In genomic region chr10:124422742-124423141, GRCh38 we compare ENCODE assay signal across 29 cellular contexts. TPM values are rescaled to one million over a fixed set of nuclear protein-coding genes. Genes with fewer than 3 reads are reported as not detected.
DNase-seq lines count a peak whose midpoint lies in the region; ATAC-seq, FAIRE-seq and TF ChIP-seq lines count a peak whose summit lies in the region.
"Had no signal": no experiment of that assay in that cellular context is flagged by ENCODE, and none has a peak within 500 bp of the region (broad histone marks: within the 10 kb centered on the region; RNA-seq: fewer than 3 reads in every experiment).

No MANE protein-coding gene starts in this region.

- no peak overlapping the region for H4K91ac ChIP-seq in IMR-90 (ENCODE audit: insufficient read depth, low read depth, low read length)
- H4K91ac ChIP-seq in H1 (replicated peaks; ENCODE audit: insufficient read length, low read length) = no peak overlapping the region

- H3K14ac ChIP-seq in IMR-90 (replicated peaks; ENCODE audit: low read depth, low read length) (no peak overlapping the region), H1 (ENCODE audit: insufficient read length) (no peak overlapping the region)

- in situ Hi-C loops in IMR-90 (cut with MboI; ENCODE audit: low sequenced_read_pairs) = no loop called here

- H3K23me2 ChIP-seq in H1 (ENCODE audit: low read depth, low read length) = peaks cover 6% of the 10 kb centered on the region; the same call in 1 of the 2 replicates

- H2BK5ac ChIP-seq in IMR-90 (ENCODE audit: low read depth, low read length, poor library complexity, severe bottlenecking) (no peak overlapping the region), H1 (ENCODE audit: low read depth, low read length) (0 out of 2 replicates have a peak overlapping the region, but pooled peaks have one; percentile 10)

- H3K36me3 ChIP-seq in IMR-90 (ENCODE audit: control insufficient read depth, insufficient read depth, low read length) = no peaks in the 10 kb centered on the region
- no peaks in the 10 kb centered on the region for H3K36me3 ChIP-seq in H1 (ENCODE audit: control insufficient read depth in 2 of 4, insufficient read depth in 4 of 4, low read length in 3 of 4)
- no peaks in the 10 kb centered on the region for H3K36me3 ChIP-seq in ovary
- H3K36me3 ChIP-seq in MG63 = no peaks in the 10 kb centered on the region
- H3K36me3 ChIP-seq: BE2C, BLaER1 had no signal

- H3K56ac ChIP-seq in IMR-90 (ENCODE audit: extremely low read depth, insufficient read depth, low read length) (no peak overlapping the region), H1 (replicated peaks; ENCODE audit: insufficient read length, low read depth, low read length) (no peak overlapping the region)

- no TSS peak for BruUV-seq in IMR-90 (replicated peaks; lab: Mats Ljungman, UMichigan)

- no peak overlapping the region for H3K18ac ChIP-seq in IMR-90 (ENCODE audit: low read depth, low read length)
- no peak overlapping the region for H3K18ac ChIP-seq in H1 (ENCODE audit: extremely low read depth, low read length)

- TF ChIP-seq CTCF in IMR-90 (conservative IDR thresholded peaks at IDR 0.05; ENCODE audit: low read depth, low read length) = no peak
- no peak for TF ChIP-seq CTCF in H1 (IDR thresholded peaks at IDR 0.05; ENCODE audit: control extremely low read depth in 1 of 3, insufficient read depth in 1 of 3, low read depth in 1 of 3, low read length in 3 of 3)
- TF ChIP-seq CTCF in ovary (IDR thresholded peaks at IDR 0.05) = no peak

- H3K79me1 ChIP-seq in IMR-90 (ENCODE audit: low read depth in 1 of 2, low read length in 2 of 2) (peaks cover 0 to 3% of the 10 kb centered on the region in 2 experiments; a peak in 1 of 4 replicates), H1 (ENCODE audit: low read depth, low read length) (no peaks in the 10 kb centered on the region)

- TF ChIP-seq RAD21 in IMR-90 (IDR thresholded peaks at IDR 0.05; ENCODE audit: low read length) (no peak), H1 (IDR thresholded peaks at IDR 0.05 in 1 of 2, conservative IDR thresholded peaks at IDR 0.05 in 1 of 2; ENCODE audit: low read depth in 2 of 2, low read length in 2 of 2) (no peak)

- H2AFZ ChIP-seq in IMR-90 (replicated peaks; ENCODE audit: low read length, poor library complexity) = peak overlapping the region; percentile 63
- no peak overlapping the region for H2AFZ ChIP-seq in H1 (ENCODE audit: low read length)

- no peak for TF ChIP-seq POLR2A in IMR-90 (IDR thresholded peaks at IDR 0.05; ENCODE audit: low read depth, low read length)
- TF ChIP-seq POLR2A in H1 (IDR thresholded peaks at IDR 0.05; ENCODE audit: control extremely low read depth in 1 of 2, low read depth in 2 of 2, low read length in 2 of 2) = no peak
- TF ChIP-seq POLR2A in ovary (IDR thresholded peaks at IDR 0.05) = no peak

- H2AK5ac ChIP-seq in IMR-90 (ENCODE audit: low read depth, low read length) (no peak overlapping the region), H1 (ENCODE audit: low read depth, low read length) (no peak overlapping the region)

- H3K9ac ChIP-seq in IMR-90 (ENCODE audit: low read depth, low read length) (no peak overlapping the region), H1 (replicated peaks in 1 of 4; ENCODE audit: extremely low read depth in 1 of 4, low read depth in 3 of 4, low read length in 3 of 4) (no peak overlapping the region)
- H3K9ac ChIP-seq: BLaER1 had no signal

- H3K4me2 ChIP-seq in IMR-90 (ENCODE audit: low read depth, low read length) (no peak overlapping the region), H1 (ENCODE audit: insufficient read depth in 1 of 2, low read depth in 2 of 2, low read length in 2 of 2) (no peak overlapping the region)
- H3K4me2 ChIP-seq: BLaER1 had no signal

- dilution Hi-C loops in IMR-90 (cut with HindIII; ENCODE audit: low sequenced_read_pairs, unreplicated experiment) = no loop called here

- H4K5ac ChIP-seq in IMR-90 (ENCODE audit: low read depth, low read length) (no peak overlapping the region), H1 (ENCODE audit: insufficient read length, low read depth, low read length) (no peak overlapping the region)

- POLR2A ChIA-PET in IMR-90 (lab: Charles Lee; ENCODE audit: unreplicated experiment) (no interaction called here), H1 (lab: Charles Lee; ENCODE audit: partially characterized antibody) (interaction anchor here (0.6 kb wide), 1 partner anchor 39 kb away, joined by 3 read pairs; the partner anchor contains the start of gene LHPP)

- CTCF ChIA-PET in IMR-90 (lab: Yijun Ruan, JAX) (interaction anchor here (0.6 kb wide), 1 partner anchor 13 kb away, joined by 3 read pairs; no protein-coding TSS in a partner anchor), H1 (lab: Charles Lee; ENCODE audit: partially characterized antibody) (interaction anchor here (1.0 to 1.6 kb wide), 3 partner anchors 10 to 164 kb away, joined by 3 read pairs; no protein-coding TSS in a partner anchor)

- DNase-seq in IMR-90 (no peak), H1 (ENCODE audit: low read depth in 1 of 2, low spot score in 2 of 2) (no peak), ovary (no peak), MG63 (no peak)
- DNase-seq in activated naive CD4-positive, alpha-beta T cell (lab: John Stamatoyannopoulos, UW) = no peak
- DNase-seq: 8988T; ACHN; BE2C; C1 segment of cervical spinal cord; CD4-positive, alpha-beta memory T cell; CD4-positive, CD25-positive, alpha-beta regulatory T cell; CD8-positive, alpha-beta memory T cell; COR-L47; DMS 273 treated with DMSO at 0.1 percent for 48 hours; DMS153; DMS53; DMS79; DND-41; EL; GDM1 had no signal

- WGBS in IMR-90 (ENCODE audit: extremely low coverage in 2 of 2, insufficient read length in 1 of 2), 2 experiments = 40% methylated on average over 2 of the region's 12 CpGs; no CpG with 5 or more reads in 1 of the 2 experiments
- WGBS in H1 (ENCODE audit: extremely low coverage in 1 of 2, insufficient coverage in 1 of 2, insufficient read length in 1 of 2, insufficient replicate concordance in 2 of 2, low coverage in 1 of 2, low lambda C conversion rate in 2 of 2, missing lambda C conversion rate in 1 of 2), 2 experiments = 90% methylated on average over 12 of the region's 12 CpGs; no CpG with 5 or more reads in 1 of the 2 experiments
- 86 to 87% (median 86%) methylated on average over 12 of the region's 12 CpGs for WGBS in ovary, 3 donors

- no peak overlapping the region for H4K8ac ChIP-seq in IMR-90 (ENCODE audit: low read depth in 2 of 2, low read length in 2 of 2)
- no peak overlapping the region for H4K8ac ChIP-seq in H1 (ENCODE audit: extremely low read depth, insufficient read depth, low read length)

- intact Hi-C loops in IMR-90 (cut with micrococcal nuclease) (no loop called here), ovary (cut with DNase I) (no loop called here)

- H2BK15ac ChIP-seq in IMR-90 (ENCODE audit: low read depth, low read length) (no peak overlapping the region), H1 (ENCODE audit: low read length) (no peak overlapping the region)

- H2BK20ac ChIP-seq in IMR-90 (ENCODE audit: low read depth, low read length) = no peak overlapping the region
- H2BK20ac ChIP-seq in H1 (ENCODE audit: low read length) = no peak overlapping the region

- H3K4me3 ChIP-seq in IMR-90 (ENCODE audit: insufficient read depth, low read depth, low read length) (no peak overlapping the region), H1 (ENCODE audit: extremely low read depth in 1 of 4, insufficient read depth in 2 of 4, low read depth in 3 of 4, low read length in 4 of 4) (no peak overlapping the region), ovary (no peak overlapping the region), MG63 (no peak overlapping the region)
- H3K4me3 ChIP-seq: BLaER1, GM12878 had no signal

- ATAC-seq in IMR-90 (ENCODE audit: low read depth) = no peak
- ATAC-seq: GM12878 had no signal

- H3K23ac ChIP-seq in IMR-90 (ENCODE audit: low read depth, low read length) (no peak overlapping the region), H1 (ENCODE audit: insufficient read length) (no peak overlapping the region)

- no peak for FAIRE-seq in H1 (lab: Jason Lieb, UNC)
- FAIRE-seq: A204.1, GM12878, GM12892, GM18507 had no signal

- H2BK120ac ChIP-seq in IMR-90 (ENCODE audit: low read depth, low read length) = no peak overlapping the region
- H2BK120ac ChIP-seq in H1 (replicated peaks; ENCODE audit: low read depth, low read length) = no peak overlapping the region

- H3K9me1 ChIP-seq in IMR-90 (ENCODE audit: insufficient read depth, low read length) = no peaks in the 10 kb centered on the region; the same call in 1 of the 2 replicates

- no peaks in the 10 kb centered on the region for H3K9me3 ChIP-seq in IMR-90 (ENCODE audit: control insufficient read depth, insufficient read depth, low read length)
- no peaks in the 10 kb centered on the region for H3K9me3 ChIP-seq in H1 (ENCODE audit: insufficient read depth in 2 of 2, low read depth in 1 of 2, low read length in 1 of 2)
- no peaks in the 10 kb centered on the region for H3K9me3 ChIP-seq in ovary
- no peaks in the 10 kb centered on the region for H3K9me3 ChIP-seq in MG63
- H3K9me3 ChIP-seq: BE2C, BLaER1 had no signal

- no peak overlapping the region for H3K4ac ChIP-seq in IMR-90 (ENCODE audit: low read depth, low read length)
- H3K4ac ChIP-seq in H1 (replicated peaks; ENCODE audit: insufficient read length, low read depth, low read length) = no peak overlapping the region

- H3K79me2 ChIP-seq in H1 (ENCODE audit: control insufficient read depth in 1 of 2, insufficient read depth in 2 of 2, low read length in 2 of 2) = peaks cover 0 to 1% of the 10 kb centered on the region in 2 experiments; a peak in 2 of 4 replicates

- peaks cover 15% of the 10 kb centered on the region for H3K27me3 ChIP-seq in IMR-90 (ENCODE audit: control insufficient read depth, insufficient read depth, low read length)
- no peaks in the 10 kb centered on the region; a peak in 1 of 7 replicates for H3K27me3 ChIP-seq in H1 (replicated peaks in 1 of 4; ENCODE audit: control insufficient read depth in 3 of 4, extremely low read depth in 1 of 4, insufficient read depth in 3 of 4, low read length in 3 of 4)
- no peaks in the 10 kb centered on the region for H3K27me3 ChIP-seq in ovary
- H3K27me3 ChIP-seq in MG63 = peaks cover 10% of the 10 kb centered on the region
- H3K27me3 ChIP-seq: BE2C, BLaER1 had no signal

- H3K4me1 ChIP-seq in IMR-90 (ENCODE audit: control insufficient read depth, insufficient read depth, low read length) (no peaks in the 10 kb centered on the region), H1 (replicated peaks in 1 of 4; ENCODE audit: control insufficient read depth in 3 of 4, insufficient read depth in 4 of 4, low read length in 3 of 4) (peaks cover 0 to 5% (median 2%) of the 10 kb centered on the region in 4 experiments; a peak in 2 of 7 replicates), ovary (ENCODE audit: insufficient read depth) (no peaks in the 10 kb centered on the region)
- H3K4me1 ChIP-seq: BE2C had no signal

- H4K20me1 ChIP-seq in IMR-90 (ENCODE audit: insufficient read depth, low read length) (0 out of 2 replicates have a peak, but pooled peaks cover 2% of the 10 kb centered on the region), H1 (replicated peaks in 1 of 2; ENCODE audit: control insufficient read depth in 1 of 2, insufficient read depth in 2 of 2, low read length in 2 of 2) (no peaks in the 10 kb centered on the region)

- TF ChIP-seq EP300 in H1 (IDR thresholded peaks at IDR 0.05; ENCODE audit: borderline replicate concordance in 1 of 2, low read depth in 2 of 2, low read length in 2 of 2) = no peak
- no peak for TF ChIP-seq EP300 in ovary (IDR thresholded peaks at IDR 0.05)

- H3K27ac ChIP-seq in IMR-90 (ENCODE audit: insufficient read depth, low read length) = no peak overlapping the region
- H3K27ac ChIP-seq in H1 (ENCODE audit: low read depth, low read length) = no peak overlapping the region
- no peak overlapping the region for H3K27ac ChIP-seq in ovary
- H3K27ac ChIP-seq: BLaER1 had no signal

- H2AK9ac ChIP-seq in IMR-90 (replicated peaks; ENCODE audit: low read depth, low read length, poor library complexity) = no peak overlapping the region

- H2BK12ac ChIP-seq in H1 (ENCODE audit: low read depth, low read length) = 0 out of 2 replicates have a peak overlapping the region, but pooled peaks have one; percentile 29

RNA-seq across cellular contexts. Expression of gene OAT, which starts 4.0 kb away (rescaled TPM):
- total RNA-seq in IMR-90 (2012; rRNA removed) = 152 and 190 TPM in 2 replicates
- 85.1 and 110 TPM in 2 replicates for polyA plus RNA-seq in IMR-90 (2012; rRNA removed)
- polyA plus RNA-seq in IMR-90 (2012; cell fraction: cytosol; rRNA removed) = 26.7 and 38.0 TPM in 2 replicates
- polyA plus RNA-seq in IMR-90 (2012; cell fraction: nucleus; rRNA removed; ENCODE audit: low replicate concordance) = 9.3 and 67.6 TPM in 2 replicates
- 121 TPM in 2 replicates for total RNA-seq in H1 (2021; fragmentation: NEBNext Ultra II Directional; extraction: Animal tissue kit (Norgen Biotek cat#: 25700))
- polyA plus RNA-seq in H1 (2011; rRNA removed) = 40.3 and 67.8 TPM in 2 replicates
- polyA plus RNA-seq in H1 (2011; cell fraction: cytosol; rRNA removed) = 78.9 TPM
- polyA plus RNA-seq in H1 (2011; cell fraction: nucleus; rRNA removed) = 33.9 TPM
- 69.7 to 96.8 TPM (median 81.5 TPM) in 4 replicates for polyA plus RNA-seq in H1 (2012, experiment 1 of 2)
- polyA plus RNA-seq in H1 (2012, experiment 2 of 2) = 10.6 TPM
- 57.5 TPM for polyA plus RNA-seq in H1 (2013, experiment 1 of 2)
- 54.5 TPM for polyA plus RNA-seq in H1 (2013, experiment 2 of 2)
- polyA minus RNA-seq in H1 (2011; rRNA and poly(A)+ RNA removed) = 65.2 and 99.5 TPM in 2 replicates
- polyA minus RNA-seq in H1 (2011; cell fraction: cytosol; rRNA and poly(A)+ RNA removed) = 42.3 TPM
- 33.1 TPM for polyA minus RNA-seq in H1 (2011; cell fraction: nucleus; rRNA and poly(A)+ RNA removed)
- total RNA-seq in ovary = 100 to 1,000 TPM in 2 of 7 donors, 10 to 100 TPM in 5; 76.5 to 125 (median 94.5) TPM
- polyA plus RNA-seq in ovary = 100 to 1,000 TPM in 1 of 2 donors, 10 to 100 TPM in 1; 93.2 to 114 TPM
- total RNA-seq in MG63 (2014; rRNA removed; shearing (Covaris generic); ENCODE audit: low replicate concordance) = 223 and 278 TPM in 2 replicates

RNA-seq across cellular contexts. Expression of gene NKX1-2, which starts 27.1 kb away (rescaled TPM):
- total RNA-seq in IMR-90 (2012; rRNA removed) (not detected in 2 replicates), ovary (under 1 TPM in 1 of 7 donors, not detected in 6; 0.05 TPM)
- polyA plus RNA-seq in IMR-90 (2012; rRNA removed) (not detected in 2 replicates), H1 (2011; rRNA removed) (11.5 and 12.7 TPM in 2 replicates), ovary (not detected)
- polyA plus RNA-seq in IMR-90 (2012; cell fraction: cytosol; rRNA removed) = not detected in 2 replicates
- not detected in 2 replicates for polyA plus RNA-seq in IMR-90 (2012; cell fraction: nucleus; rRNA removed; ENCODE audit: low replicate concordance)
- 33.9 and 34.9 TPM in 2 replicates for total RNA-seq in H1 (2021; fragmentation: NEBNext Ultra II Directional; extraction: Animal tissue kit (Norgen Biotek cat#: 25700))
- polyA plus RNA-seq in H1 (2011; cell fraction: cytosol; rRNA removed) = 17.0 TPM
- polyA plus RNA-seq in H1 (2011; cell fraction: nucleus; rRNA removed) = 9.4 TPM
- polyA plus RNA-seq in H1 (2012, experiment 1 of 2) = 17.0 to 28.5 TPM (median 22.6 TPM) in 4 replicates
- polyA plus RNA-seq in H1 (2012, experiment 2 of 2) = 25.6 TPM
- 22.8 TPM for polyA plus RNA-seq in H1 (2013, experiment 1 of 2)
- polyA plus RNA-seq in H1 (2013, experiment 2 of 2) = 23.9 TPM
- polyA minus RNA-seq in H1 (2011; rRNA and poly(A)+ RNA removed) = 18.1 and 19.2 TPM in 2 replicates
- polyA minus RNA-seq in H1 (2011; cell fraction: cytosol; rRNA and poly(A)+ RNA removed) = 29.8 TPM
- polyA minus RNA-seq in H1 (2011; cell fraction: nucleus; rRNA and poly(A)+ RNA removed) = 15.2 TPM
- 0.36 TPM in 1 of 2 replicates, not detected in the other for total RNA-seq in MG63 (2014; rRNA removed; shearing (Covaris generic); ENCODE audit: low replicate concordance)
- total RNA-seq: A673; CD4-positive, alpha-beta memory T cell; CD4-positive, CD25-positive, alpha-beta regulatory T cell; CD8-positive, alpha-beta memory T cell; Daoy; GM12878 had no signal
- polyA plus RNA-seq: AG04450; CD14-positive monocyte; CD4-positive, alpha-beta memory T cell; CD4-positive, CD25-positive, alpha-beta regulatory T cell; CD8-positive, alpha-beta memory T cell; GM12878 had no signal

RNA-seq across cellular contexts. Expression of gene LHPP, which starts 38.9 kb away (rescaled TPM):
- total RNA-seq in IMR-90 (2012; rRNA removed) (2.2 and 2.7 TPM in 2 replicates), ovary (10 to 100 TPM in 5 of 7 donors, 1 to 10 TPM in 2; 4.3 to 19.9 (median 12.6) TPM)
- polyA plus RNA-seq in IMR-90 (2012; rRNA removed) (8.3 and 8.5 TPM in 2 replicates), H1 (2011; rRNA removed) (45.0 and 50.5 TPM in 2 replicates), ovary (10 to 100 TPM in 1 of 2 donors, 1 to 10 TPM in 1; 8.7 to 18.4 TPM)
- polyA plus RNA-seq in IMR-90 (2012; cell fraction: cytosol; rRNA removed) = 15.0 and 22.8 TPM in 2 replicates
- 9.6 and 18.7 TPM in 2 replicates for polyA plus RNA-seq in IMR-90 (2012; cell fraction: nucleus; rRNA removed; ENCODE audit: low replicate concordance)
- total RNA-seq in H1 (2021; fragmentation: NEBNext Ultra II Directional; extraction: Animal tissue kit (Norgen Biotek cat#: 25700)) = 26.0 and 27.5 TPM in 2 replicates
- polyA plus RNA-seq in H1 (2011; cell fraction: cytosol; rRNA removed) = 39.2 TPM
- 40.4 TPM for polyA plus RNA-seq in H1 (2011; cell fraction: nucleus; rRNA removed)
- 20.9 to 42.0 TPM (median 37.2 TPM) in 4 replicates for polyA plus RNA-seq in H1 (2012, experiment 1 of 2)
- polyA plus RNA-seq in H1 (2012, experiment 2 of 2) = 36.6 TPM
- 18.9 TPM for polyA plus RNA-seq in H1 (2013, experiment 1 of 2)
- polyA plus RNA-seq in H1 (2013, experiment 2 of 2) = 18.9 TPM
- 19.6 and 21.2 TPM in 2 replicates for polyA minus RNA-seq in H1 (2011; rRNA and poly(A)+ RNA removed)
- polyA minus RNA-seq in H1 (2011; cell fraction: cytosol; rRNA and poly(A)+ RNA removed) = 10.4 TPM
- polyA minus RNA-seq in H1 (2011; cell fraction: nucleus; rRNA and poly(A)+ RNA removed) = 24.9 TPM
- total RNA-seq in MG63 (2014; rRNA removed; shearing (Covaris generic); ENCODE audit: low replicate concordance) = 4.8 and 17.0 TPM in 2 replicates

Comparison
In these comparisons a context has a peak if more than half of its experiments do, and no peak if none do; other contexts are left out.
1. RNA of gene NKX1-2, which starts 27.1 kb away (total RNA-seq): 33.9 to 34.9 TPM in H1; 0.36 TPM in MG63, not detected in IMR-90 and 0.05 TPM in ovary; every median in the first group is over 10 times any median in the second.